In genomic region chr10:93198401-93199175, GRCh38 we compare ENCODE assay signal across 7 cellular contexts.
DNase-seq lines count a peak whose midpoint lies in the region; ATAC-seq and TF ChIP-seq lines count a peak whose summit lies in the region.

No MANE protein-coding gene starts in this region.

- no peaks in the 10 kb centered on the region for H3K36me3 Mint-ChIP-seq in brain

- CTCF ChIA-PET in IMR-90 (lab: Yijun Ruan, JAX) = interaction anchor here (0.6 to 0.7 kb wide), 2 partner anchors 24 to 201 kb away, joined by 3 read pairs; no protein-coding TSS in a partner anchor

- no peak overlapping the region for H2BK5ac ChIP-seq in IMR-90 (ENCODE audit: low read depth, low read length, poor library complexity, severe bottlenecking)

- DNase-seq in IMR-90 = peak; percentile 42
- peak; percentile 72 for DNase-seq in left kidney (ENCODE audit: low read depth, low spot score)
- peak; percentile 41 to 52 for DNase-seq in thyroid gland
- no peak for DNase-seq in NCI-H446 (lab: John Stamatoyannopoulos, UW)

- H3K4me3 ChIP-seq in IMR-90 (ENCODE audit: insufficient read depth, low read depth, low read length) (peak overlapping the region; percentile 14; the same call in 1 of the 2 replicates), thyroid gland (replicated peaks in 1 of 3) (peak overlapping the region in 1 of 3 donors; percentile 9)

- H3K4me2 ChIP-seq in IMR-90 (ENCODE audit: low read depth, low read length) = peak overlapping the region; percentile 63

- BruUV-seq in IMR-90 (replicated peaks; lab: Mats Ljungman, UMichigan) = no TSS peak

- H3K9me1 ChIP-seq in IMR-90 (ENCODE audit: insufficient read depth, low read length) = no peaks in the 10 kb centered on the region

- peak overlapping the region; percentile 33 for H2AK9ac ChIP-seq in IMR-90 (replicated peaks; ENCODE audit: low read depth, low read length, poor library complexity)

- ATAC-seq in IMR-90 (ENCODE audit: low read depth) = peak; percentile 85
- ATAC-seq in HG02852 (IDR thresholded peaks at IDR 0.05; ENCODE audit: unreplicated experiment) = no peak
- ATAC-seq in HG03139 (IDR thresholded peaks at IDR 0.05; ENCODE audit: unreplicated experiment) = no peak

- POLR2A ChIA-PET in IMR-90 (lab: Charles Lee; ENCODE audit: unreplicated experiment) = no interaction called here

- peaks cover 0 to 2% (median 0%) of the 10 kb centered on the region in 5 experiments for H3K9me3 Mint-ChIP-seq in brain

- no peaks in the 10 kb centered on the region for H3K79me1 ChIP-seq in IMR-90 (ENCODE audit: low read depth in 1 of 2, low read length in 2 of 2)

- peak overlapping the region; percentile 44; the same call in 1 of the 2 replicates for H3K23ac ChIP-seq in IMR-90 (ENCODE audit: low read depth, low read length)

- no peak overlapping the region for H4K5ac ChIP-seq in IMR-90 (ENCODE audit: low read depth, low read length)

- in situ Hi-C loops in IMR-90 (cut with MboI; ENCODE audit: low sequenced_read_pairs) = no loop called here

- H3K9me3 ChIP-seq in IMR-90 (ENCODE audit: control insufficient read depth, insufficient read depth, low read length) (no peaks in the 10 kb centered on the region), thyroid gland (no peaks in the 10 kb centered on the region)

- no peak overlapping the region for H3K9ac ChIP-seq in IMR-90 (ENCODE audit: low read depth, low read length)

- TF ChIP-seq POLR2A in IMR-90 (IDR thresholded peaks at IDR 0.05; ENCODE audit: low read depth, low read length) (no peak), thyroid gland (IDR thresholded peaks at IDR 0.05) (no peak)

- no peak overlapping the region for H2BK15ac ChIP-seq in IMR-90 (ENCODE audit: low read depth, low read length)

- H3K14ac ChIP-seq in IMR-90 (replicated peaks; ENCODE audit: low read depth, low read length) = no peak overlapping the region

- 20% methylated on average over 1 of the region's 9 CpGs; no CpG with 5 or more reads in 1 of the 2 experiments for WGBS in IMR-90 (ENCODE audit: extremely low coverage in 2 of 2, insufficient read length in 1 of 2), 2 experiments
- 22 to 24% methylated on average over 9 of the region's 9 CpGs for WGBS in thyroid gland, 2 donors

- no peak overlapping the region; the same call in 1 of the 2 replicates for H2BK20ac ChIP-seq in IMR-90 (ENCODE audit: low read depth, low read length)

- H3K27me3 ChIP-seq in IMR-90 (ENCODE audit: control insufficient read depth, insufficient read depth, low read length) = peaks cover 15% of the 10 kb centered on the region
- H3K27me3 ChIP-seq in thyroid gland = no peaks in the 10 kb centered on the region

- H2AK5ac ChIP-seq in IMR-90 (ENCODE audit: low read depth, low read length) = no peak overlapping the region; the same call in 1 of the 2 replicates

- no peaks in the 10 kb centered on the region for H4K20me1 ChIP-seq in IMR-90 (ENCODE audit: insufficient read depth, low read length)

- H3K27ac ChIP-seq in IMR-90 (ENCODE audit: insufficient read depth, low read length) (no peak overlapping the region), thyroid gland (peak overlapping the region; percentile 60 to 84 (median 79))

- no peak overlapping the region for H3K56ac ChIP-seq in IMR-90 (ENCODE audit: extremely low read depth, insufficient read depth, low read length)

- no peaks in the 10 kb centered on the region for H3K36me3 ChIP-seq in IMR-90 (ENCODE audit: control insufficient read depth, insufficient read depth, low read length)
- H3K36me3 ChIP-seq in thyroid gland = no peaks in the 10 kb centered on the region

- dilution Hi-C loops in IMR-90 (cut with HindIII; ENCODE audit: low sequenced_read_pairs, unreplicated experiment) = no loop called here

- no peak overlapping the region for H4K8ac ChIP-seq in IMR-90 (ENCODE audit: low read depth in 2 of 2, low read length in 2 of 2)

- H3K4me1 Mint-ChIP-seq in brain = peaks cover 13% of the 10 kb centered on the region

- no peak overlapping the region for H3K18ac ChIP-seq in IMR-90 (ENCODE audit: low read depth, low read length)

- H3K4ac ChIP-seq in IMR-90 (ENCODE audit: low read depth, low read length) = no peak overlapping the region

- no peak overlapping the region for H2BK120ac ChIP-seq in IMR-90 (ENCODE audit: low read depth, low read length)

- H4K91ac ChIP-seq in IMR-90 (ENCODE audit: insufficient read depth, low read depth, low read length) = no peak overlapping the region

- peaks cover 2% of the 10 kb centered on the region; the same call in 1 of the 2 replicates for H3K4me1 ChIP-seq in IMR-90 (ENCODE audit: control insufficient read depth, insufficient read depth, low read length)
- peaks cover 7 to 10% of the 10 kb centered on the region in 2 donors for H3K4me1 ChIP-seq in thyroid gland

- TF ChIP-seq CTCF in IMR-90 (conservative IDR thresholded peaks at IDR 0.05; ENCODE audit: low read depth, low read length) = no peak
- no peak for TF ChIP-seq CTCF in brain (conservative IDR thresholded peaks at IDR 0.05)
- TF ChIP-seq CTCF in thyroid gland (IDR thresholded peaks at IDR 0.05) = no peak

- intact Hi-C loops in IMR-90 (cut with micrococcal nuclease) (no loop called here), thyroid gland (cut with DNase I) (no loop called here)

- peak overlapping the region; percentile 48 to 81 (median 66) for H3K4me3 Mint-ChIP-seq in brain

- H3K27me3 Mint-ChIP-seq in brain = peaks cover 9% of the 10 kb centered on the region

- no peak for TF ChIP-seq RAD21 in IMR-90 (IDR thresholded peaks at IDR 0.05; ENCODE audit: low read length)

- peak overlapping the region; percentile 71 for H2AFZ ChIP-seq in IMR-90 (replicated peaks; ENCODE audit: low read length, poor library complexity)

- H3K27ac Mint-ChIP-seq in brain = peak overlapping the region in 3 of 5 experiments; percentile 79 to 94 (median 85)

TF ChIP-seq in IMR-90, 13 proteins besides CTCF, POLR2A, EP300 and RAD21:
- TF ChIP-seq FOS (IDR thresholded peaks at IDR 0.05; ENCODE audit: low read depth, low read length) (no peak), MAZ (IDR thresholded peaks at IDR 0.05; ENCODE audit: borderline replicate concordance, low read depth, low read length) (no peak)
- TF ChIP-seq, protein P1, sequence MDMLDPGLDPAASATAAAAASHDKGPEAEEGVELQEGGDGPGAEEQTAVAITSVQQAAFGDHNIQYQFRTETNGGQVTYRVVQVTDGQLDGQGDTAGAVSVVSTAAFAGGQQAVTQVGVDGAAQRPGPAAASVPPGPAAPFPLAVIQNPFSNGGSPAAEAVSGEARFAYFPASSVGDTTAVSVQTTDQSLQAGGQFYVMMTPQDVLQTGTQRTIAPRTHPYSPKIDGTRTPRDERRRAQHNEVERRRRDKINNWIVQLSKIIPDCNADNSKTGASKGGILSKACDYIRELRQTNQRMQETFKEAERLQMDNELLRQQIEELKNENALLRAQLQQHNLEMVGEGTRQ (IDR thresholded peaks at IDR 0.05; ENCODE audit: low read depth, low read length) = no peak

Comparison
In these comparisons a context has a peak if more than half of its experiments do, and no peak if none do; other contexts are left out.
1. DNase-seq: peak in IMR-90 (single experiment), left kidney (single experiment) and thyroid gland (2 of 2); none in NCI-H446 (0 of 2).